12 cellular contexts compared by ENCODE assay signal in the genomic region with DNA sequence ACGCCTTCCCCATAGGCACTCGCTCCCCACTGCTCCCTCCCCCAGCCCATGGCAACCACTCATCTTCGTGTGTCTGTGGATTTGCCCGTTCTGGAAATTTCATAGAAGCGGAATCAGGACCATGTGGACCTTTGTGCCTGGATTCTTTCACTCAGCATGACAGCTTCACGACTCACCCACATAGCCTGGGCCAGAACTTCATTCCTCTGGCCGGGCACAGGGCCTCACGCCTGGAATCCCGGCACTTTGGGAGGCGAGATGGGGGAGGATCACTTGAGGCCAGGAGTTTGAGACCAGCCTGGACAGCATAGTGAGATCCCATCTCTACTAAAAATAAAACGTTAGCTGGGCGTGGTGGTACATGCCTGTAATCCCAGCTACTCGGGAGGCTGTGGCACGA. TPM values are rescaled to one million over a fixed set of nuclear protein-coding genes. Genes with fewer than 3 reads are reported as not detected.
DNase-seq lines count a peak whose midpoint lies in the region; ATAC-seq and TF ChIP-seq lines count a peak whose summit lies in the region.
"Had no signal": no experiment of that assay in that cellular context is flagged by ENCODE, and none has a peak within 500 bp of the region (broad histone marks: within the 10 kb centered on the region; RNA-seq: fewer than 3 reads in every experiment).

No MANE protein-coding gene starts in this region.

- CTCF ChIA-PET in HCT116 (lab: Charles Lee) = no interaction called here

- no peaks in the 10 kb centered on the region for H4K20me1 ChIP-seq in HCT116 (ENCODE audit: insufficient read depth)

- ATAC-seq in HCT116 (no peak), T-helper 17 cell (no peak), GM18861 (IDR thresholded peaks at IDR 0.05; ENCODE audit: unreplicated experiment) (no peak)
- ATAC-seq in activated naive CD4-positive, alpha-beta T cell treated with anti-CD3 and anti-CD28 coated beads, Interleukin-2, amount 50 U/mL, for 72 hours = no peak

- H3K9me3 Mint-ChIP-seq in activated naive CD4-positive, alpha-beta T cell treated with anti-CD3 and anti-CD28 coated beads, Interleukin-2, amount 50 U/mL, for 72 hours = no peaks in the 10 kb centered on the region

- TF ChIP-seq POLR2A in HCT116 (IDR thresholded peaks at IDR 0.05; ENCODE audit: borderline replicate concordance, extremely low read depth, insufficient read depth, insufficient read length) = no peak

- peaks cover 13 to 41% of the 10 kb centered on the region in 2 experiments for H3K4me1 ChIP-seq in HCT116 (ENCODE audit: control insufficient read depth in 1 of 2, insufficient read depth in 2 of 2, low read length in 2 of 2)

- no peak overlapping the region for H2AFZ ChIP-seq in HCT116 (ENCODE audit: low read depth, low read length, poor library complexity, severe bottlenecking)

- RAD21 ChIA-PET in HCT116 (lab: Charles Lee; ENCODE audit: low non-redundant PET in 1 of 2, low total read pairs in 2 of 2, uncharacterized antibody in 2 of 2, unreplicated experiment in 2 of 2) = no interaction called here

- no peak for TF ChIP-seq RAD21 in HCT116 (IDR thresholded peaks at IDR 0.05; ENCODE audit: low read depth)

- peak overlapping the region; percentile 84 for H3K27ac Mint-ChIP-seq in T-helper 17 cell
- H3K27ac Mint-ChIP-seq in activated naive CD4-positive, alpha-beta T cell treated with anti-CD3 and anti-CD28 coated beads, Interleukin-2, amount 50 U/mL, for 72 hours = no peak overlapping the region

- no TSS peak for BruUV-seq in HCT116 (replicated peaks; lab: Mats Ljungman, UMichigan)

- DNase-seq in HCT116 (ENCODE audit: low read depth, low spot score) (no peak), T-helper 17 cell (no peak), fibroblast of the conjunctiva (ENCODE audit: low read depth) (peak; percentile 32), iPS-NIHi11 (ENCODE audit: low spot score) (no peak)
- DNase-seq in activated naive CD4-positive, alpha-beta T cell treated with anti-CD3 and anti-CD28 coated beads, Interleukin-2, amount 50 U/mL, for 72 hours (ENCODE audit: low spot score in 2 of 2) = no peak
- DNase-seq: amygdala, left colon, NCI-H2171 had no signal

- no peaks in the 10 kb centered on the region for H3K79me2 ChIP-seq in HCT116 (ENCODE audit: insufficient read depth, low read length)

- no peaks in the 10 kb centered on the region for H3K27me3 ChIP-seq in HCT116 (ENCODE audit: insufficient read depth, low read length)

- no peak overlapping the region for H3K4me3 Mint-ChIP-seq in T-helper 17 cell

- no peak overlapping the region for H3K27ac ChIP-seq in HCT116 (ENCODE audit: low read depth, low read length)

- no peak overlapping the region for H3K4me3 ChIP-seq in HCT116 (replicated peaks in 1 of 2; ENCODE audit: low read depth in 1 of 2, low read length in 2 of 2)

- H3K4me1 Mint-ChIP-seq in T-helper 17 cell = peaks cover 8% of the 10 kb centered on the region

- no peak for TF ChIP-seq CTCF in HCT116 (IDR thresholded peaks at IDR 0.05 in 2 of 3, conservative IDR thresholded peaks at IDR 0.05 in 1 of 3; ENCODE audit: borderline replicate concordance in 1 of 3, insufficient read depth in 1 of 3, low read depth in 2 of 3, low read length in 2 of 3)

- peaks cover 24% of the 10 kb centered on the region for H3K27me3 Mint-ChIP-seq in T-helper 17 cell

- no peaks in the 10 kb centered on the region for H3K9me2 ChIP-seq in HCT116 (ENCODE audit: insufficient read depth)

- no peaks in the 10 kb centered on the region for H3K9me3 ChIP-seq in HCT116 (ENCODE audit: control insufficient read depth in 1 of 2, insufficient read depth in 1 of 2, low read depth in 1 of 2, low read length in 2 of 2)
- H3K9me3 ChIP-seq in T-helper 17 cell (ENCODE audit: control insufficient read depth, low read length, poor library complexity, severe bottlenecking) = no peaks in the 10 kb centered on the region

- no peaks in the 10 kb centered on the region for H3K36me3 ChIP-seq in HCT116 (ENCODE audit: control insufficient read depth in 1 of 2, insufficient read depth in 2 of 2, low read length in 2 of 2)

- intact Hi-C loops in HCT116 (cut with micrococcal nuclease) = no loop called here

- peak overlapping the region; percentile 32; the same call in 1 of the 2 replicates for H3K4me2 ChIP-seq in HCT116 (ENCODE audit: low read length)

- no peaks in the 10 kb centered on the region for H3K36me3 Mint-ChIP-seq in T-helper 17 cell (ENCODE audit: low read depth)
- no peaks in the 10 kb centered on the region for H3K36me3 Mint-ChIP-seq in activated naive CD4-positive, alpha-beta T cell treated with anti-CD3 and anti-CD28 coated beads, Interleukin-2, amount 50 U/mL, for 72 hours

- POLR2A ChIA-PET in HCT116 (lab: Charles Lee) = no interaction called here

- no peak overlapping the region for H3K9ac ChIP-seq in HCT116 (ENCODE audit: low read length)

TF ChIP-seq in HCT116, 20 proteins besides CTCF, POLR2A, EP300 and RAD21 (continues in another document):
- no peak for TF ChIP-seq REST (IDR thresholded peaks at IDR 0.05; ENCODE audit: low read depth)
- TF ChIP-seq, protein P1, sequence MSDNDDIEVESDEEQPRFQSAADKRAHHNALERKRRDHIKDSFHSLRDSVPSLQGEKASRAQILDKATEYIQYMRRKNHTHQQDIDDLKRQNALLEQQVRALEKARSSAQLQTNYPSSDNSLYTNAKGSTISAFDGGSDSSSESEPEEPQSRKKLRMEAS (IDR thresholded peaks at IDR 0.05) = no peak
- no peak for TF ChIP-seq CEBPB (IDR thresholded peaks at IDR 0.05; ENCODE audit: low read depth)
- TF ChIP-seq POLR2AphosphoS5 (IDR thresholded peaks at IDR 0.05; ENCODE audit: low read depth, low read length) = no peak
- no peak for TF ChIP-seq ZFX (IDR thresholded peaks at IDR 0.05)
- TF ChIP-seq EZH2 (IDR thresholded peaks at IDR 0.05) = no peak
- no peak for TF ChIP-seq FOSL1 (IDR thresholded peaks at IDR 0.05; ENCODE audit: low read depth)
- no peak for TF ChIP-seq YY1 (IDR thresholded peaks at IDR 0.05; ENCODE audit: extremely low read depth, insufficient replicate concordance, low read depth, low read length)
- no peak for TF ChIP-seq EGR1 (IDR thresholded peaks at IDR 0.05; ENCODE audit: low read depth)
- no peak for TF ChIP-seq SP1 (IDR thresholded peaks at IDR 0.05; ENCODE audit: low read depth)
- no peak for TF ChIP-seq TCF7L2 (IDR thresholded peaks at IDR 0.05; ENCODE audit: borderline replicate concordance, extremely low read depth, insufficient read depth, insufficient read length)

RNA-seq across cellular contexts. Expression of gene DIPK1B, which starts 12.1 kb away (rescaled TPM):
- total RNA-seq in HCT116 (2021; ENCODE audit: unreplicated experiment) = 15.6 TPM
- polyA plus RNA-seq in HCT116 (2012) = 13.9 and 14.7 TPM in 2 replicates
- 1 to 10 TPM; 1.3 to 3.2 TPM for total RNA-seq in T-helper 17 cell
- total RNA-seq in activated naive CD4-positive, alpha-beta T cell treated with anti-CD3 and anti-CD28 coated beads, Interleukin-2, amount 50 U/mL, for 72 hours = under 1 TPM in 1 of 2 donors, not detected in 1; 0.37 TPM
- total RNA-seq: MCF 10A, myocyte had no signal

RNA-seq across cellular contexts. Expression of gene AGPAT2, which starts 13.1 kb away (rescaled TPM):
- total RNA-seq in HCT116 (2021; ENCODE audit: unreplicated experiment) (86.0 TPM), T-helper 17 cell (1 to 10 TPM; 7.7 to 8.5 TPM)
- polyA plus RNA-seq in HCT116 (2012) = 84.7 and 91.2 TPM in 2 replicates
- 10 to 100 TPM in 1 of 2 donors, 1 to 10 TPM in 1; 7.4 to 18.9 TPM for total RNA-seq in activated naive CD4-positive, alpha-beta T cell treated with anti-CD3 and anti-CD28 coated beads, Interleukin-2, amount 50 U/mL, for 72 hours

RNA-seq across cellular contexts. Expression of gene EGFL7, which starts 37.6 kb away (rescaled TPM):
- total RNA-seq in HCT116 (2021; ENCODE audit: unreplicated experiment) (82.0 TPM), T-helper 17 cell (1 to 10 TPM in 1 of 2 donors, not detected in 1; 5.7 TPM)
- polyA plus RNA-seq in HCT116 (2012) = 87.5 and 89.7 TPM in 2 replicates
- total RNA-seq in activated naive CD4-positive, alpha-beta T cell treated with anti-CD3 and anti-CD28 coated beads, Interleukin-2, amount 50 U/mL, for 72 hours = 1 to 10 TPM in 1 of 2 donors, under 1 TPM in 1; 0.61 to 1.6 TPM

RNA-seq across cellular contexts. Expression of gene LCN10, which starts 42.4 kb away (rescaled TPM):
- total RNA-seq in HCT116 (2021; ENCODE audit: unreplicated experiment) (not detected), T-helper 17 cell (under 1 TPM in 1 of 2 donors, not detected in 1; 0.90 TPM)
- 0.07 TPM in 1 of 2 replicates, not detected in the other for polyA plus RNA-seq in HCT116 (2012)
- 1 to 10 TPM in 1 of 2 donors, under 1 TPM in 1; 0.89 to 1.6 TPM for total RNA-seq in activated naive CD4-positive, alpha-beta T cell treated with anti-CD3 and anti-CD28 coated beads, Interleukin-2, amount 50 U/mL, for 72 hours
- total RNA-seq: MCF 10A, myocyte had no signal

RNA-seq across cellular contexts. Expression of gene LCN6, which starts 48.0 kb away (rescaled TPM):
- total RNA-seq in HCT116 (2021; ENCODE audit: unreplicated experiment) (not detected), T-helper 17 cell (not detected)
- polyA plus RNA-seq in HCT116 (2012) = not detected in 2 replicates
- not detected for total RNA-seq in activated naive CD4-positive, alpha-beta T cell treated with anti-CD3 and anti-CD28 coated beads, Interleukin-2, amount 50 U/mL, for 72 hours
- total RNA-seq: dermis microvascular lymphatic vessel endothelial cell, MCF 10A, myocyte had no signal

Comparison
In these comparisons a context has a peak if more than half of its experiments do, and no peak if none do; other contexts are left out.
1. RNA of gene EGFL7, which starts 37.6 kb away (total RNA-seq): 82.0 TPM in HCT116 (single experiment); 5.7 TPM in T-helper 17 cell and 0.61 to 1.6 TPM in activated naive CD4-positive, alpha-beta T cell treated with anti-CD3 and anti-CD28 coated beads, Interleukin-2, amount 50 U/mL, for 72 hours; every median in the first group is over 10 times any median in the second.